Comparison of ENCODE assay signal across 8 cellular contexts in the genomic region with DNA sequence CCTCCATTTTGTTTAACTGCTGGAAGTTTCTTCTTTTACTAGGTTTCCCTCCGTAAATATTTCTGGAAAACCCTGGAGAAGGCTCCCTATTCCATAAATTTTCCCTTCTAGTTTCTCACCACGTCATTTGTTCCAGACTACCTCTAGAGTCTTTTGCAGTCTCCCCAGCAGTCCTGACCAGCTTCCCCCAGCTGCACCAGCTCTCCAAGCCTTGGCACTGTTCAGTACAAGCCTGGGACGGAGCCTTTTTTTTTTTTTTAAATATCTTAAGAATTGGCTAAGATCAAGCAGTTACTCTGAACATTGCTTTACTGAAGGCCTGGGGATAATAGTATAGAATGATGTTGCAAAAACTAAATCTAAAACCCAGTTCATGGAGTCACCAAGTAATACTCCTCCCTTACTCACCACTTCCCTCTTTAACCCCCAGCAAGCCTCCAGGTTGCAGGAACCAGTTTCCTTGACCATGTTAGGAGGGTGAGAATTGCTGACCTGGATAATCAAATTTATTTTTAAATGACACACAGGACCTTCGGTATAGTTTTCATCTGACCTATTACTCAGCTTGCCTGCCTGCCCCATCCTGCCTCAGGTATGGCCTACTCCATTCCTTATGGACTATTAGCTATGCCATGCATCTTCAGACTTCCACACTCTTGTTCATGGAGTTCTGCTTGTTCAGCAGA. TPM values are rescaled to one million over a fixed set of nuclear protein-coding genes. Genes with fewer than 3 reads are reported as not detected.
A peak's percentile ranks its signal among the peaks of the same experiment; 100 is the strongest.
DNase-seq lines count a peak whose midpoint lies in the region; ATAC-seq and TF ChIP-seq lines count a peak whose summit lies in the region.

No MANE protein-coding gene starts in this region.

- peak overlapping the region; percentile 76 for H3K27ac ChIP-seq in stomach smooth muscle (ENCODE audit: low read length)

- ATAC-seq in HG02763 (IDR thresholded peaks at IDR 0.05; ENCODE audit: unreplicated experiment) (peak; percentile 42), left ventricle myocardium superior (peak; percentile 82)

- POLR2A ChIA-PET in GM10248 (lab: Yijun Ruan, JAX), result interaction anchor here (0.7 kb wide), 1 partner anchor 364 kb away, joined by 7 read pairs; no protein-coding TSS in a partner anchor

- H3K9me3 ChIP-seq in stomach smooth muscle (ENCODE audit: control insufficient read depth in 2 of 2, low read length in 2 of 2), result no peaks in the 10 kb centered on the region

- peaks cover 9% of the 10 kb centered on the region for H3K4me1 ChIP-seq in stomach smooth muscle (ENCODE audit: control insufficient read depth, insufficient read depth, low read length)

- CTCF ChIA-PET in GM10248 (lab: Yijun Ruan, JAX), result interaction anchor here (1.3 to 2.8 kb wide), 5 partner anchors 10 to 372 kb away, joined by 3 to 13 read pairs (median 9); no protein-coding TSS in a partner anchor

- H3K27ac Mint-ChIP-seq in T-helper 1 cell treated with Interleukin-12 subunit alpha and Interleukin-12 subunit beta and Interleukin-4 antibody, amounts not matched to agents 30 μg/mL and 1 μg/mL, for 36 hours, result peak overlapping the region; percentile 97

- no peak for TF ChIP-seq CTCF in GM10248 (IDR thresholded peaks at IDR 0.05; ENCODE audit: control extremely low read depth, extremely low read depth, low read depth, missing control alignments)

- peak overlapping the region; percentile 98 for H3K4me3 Mint-ChIP-seq in T-helper 1 cell treated with Interleukin-12 subunit alpha and Interleukin-12 subunit beta and Interleukin-4 antibody, amounts not matched to agents 30 μg/mL and 1 μg/mL, for 36 hours

- H3K9ac ChIP-seq in stomach smooth muscle (ENCODE audit: low read length in 2 of 2), result peak overlapping the region; percentile 31 to 93

- H3K36me3 Mint-ChIP-seq in T-helper 1 cell treated with Interleukin-12 subunit alpha and Interleukin-12 subunit beta and Interleukin-4 antibody, amounts not matched to agents 30 μg/mL and 1 μg/mL, for 36 hours (ENCODE audit: low read depth), result peaks cover 53% of the 10 kb centered on the region

- H3K27me3 Mint-ChIP-seq in T-helper 1 cell treated with Interleukin-12 subunit alpha and Interleukin-12 subunit beta and Interleukin-4 antibody, amounts not matched to agents 30 μg/mL and 1 μg/mL, for 36 hours (ENCODE audit: low read depth), result no peaks in the 10 kb centered on the region

- peaks cover 6 to 8% of the 10 kb centered on the region in 2 donors for H3K36me3 ChIP-seq in stomach smooth muscle (ENCODE audit: control insufficient read depth in 2 of 2, insufficient read depth in 2 of 2, low read length in 2 of 2)

- H3K4me3 ChIP-seq in stomach smooth muscle (ENCODE audit: low read length in 2 of 2), result peak overlapping the region; percentile 68 to 84

- H3K27me3 ChIP-seq in stomach smooth muscle (ENCODE audit: control insufficient read depth in 1 of 2, insufficient read depth in 2 of 2, low read length in 2 of 2), result no peaks in the 10 kb centered on the region

- no peaks in the 10 kb centered on the region for H3K9me3 Mint-ChIP-seq in T-helper 1 cell treated with Interleukin-12 subunit alpha and Interleukin-12 subunit beta and Interleukin-4 antibody, amounts not matched to agents 30 μg/mL and 1 μg/mL, for 36 hours

- intact Hi-C loops in left ventricle myocardium superior (cut with micrococcal nuclease), result no loop called here

- DNase-seq in GM10248 (ENCODE audit: extremely low spot score), result peak; percentile 19
- no peak for DNase-seq in left ventricle myocardium superior
- DNase-seq in amygdala (lab: John Stamatoyannopoulos, UW), result no peak
- DNase-seq in kidney glomerular epithelial cell (lab: John Stamatoyannopoulos, UW), result no peak
- DNase-seq in nucleus accumbens (lab: John Stamatoyannopoulos, UW), result no peak

- peaks cover 27% of the 10 kb centered on the region for H3K4me1 Mint-ChIP-seq in T-helper 1 cell treated with Interleukin-12 subunit alpha and Interleukin-12 subunit beta and Interleukin-4 antibody, amounts not matched to agents 30 μg/mL and 1 μg/mL, for 36 hours (ENCODE audit: low read depth)

RNA-seq across cellular contexts. Expression of gene RTP4, which starts 0.7 kb away (rescaled TPM):
- total RNA-seq in left ventricle myocardium superior, result 1.0 TPM
